Comparison of ENCODE assay signal across 1 cellular context in genomic region chr2:112085382-112085730, GRCh38.
TF ChIP-seq lines count a peak whose summit lies in the region.

No MANE protein-coding gene starts in this region.

TF ChIP-seq in HepG2, 621 proteins besides CTCF, POLR2A, EP300 and RAD21:
- TF ChIP-seq ZNF724P (CRISPR knock-in tag; IDR thresholded peaks at IDR 0.05; ENCODE audit: borderline replicate concordance): no peak
- no peak for TF ChIP-seq ZMYM3 (CRISPR knock-in tag; IDR thresholded peaks at IDR 0.05)
- TF ChIP-seq ZMYM2 (CRISPR knock-in tag; IDR thresholded peaks at IDR 0.05): peak; percentile 63; the same call in 1 of the 2 replicates
- peak; percentile 99 for TF ChIP-seq POGK (CRISPR knock-in tag; conservative IDR thresholded peaks at IDR 0.05)
- peak; percentile 21; the same call in 1 of the 2 replicates for TF ChIP-seq NCOR1 (IDR thresholded peaks at IDR 0.05; ENCODE audit: borderline replicate concordance, low read length)
- TF ChIP-seq NCOA2 (CRISPR knock-in tag; IDR thresholded peaks at IDR 0.05): 0 out of 2 replicates have a peak, but pooled peaks have one; percentile 30
- no peak for TF ChIP-seq ZNF672 (CRISPR knock-in tag; IDR thresholded peaks at IDR 0.05)
